ENCODE assay signal across 1 cellular context in genomic region chr9:109097156-109097555, GRCh38.
TF ChIP-seq lines count a peak whose summit lies in the region.

No MANE protein-coding gene starts in this region.

TF ChIP-seq in IMR-90, 13 proteins besides CTCF, POLR2A, EP300 and RAD21 (continued from another document):
- TF ChIP-seq USF2 (IDR thresholded peaks at IDR 0.05; ENCODE audit: low read depth, low read length) (no peak), RCOR1 (IDR thresholded peaks at IDR 0.05; ENCODE audit: insufficient replicate concordance, low read length) (no peak), CHD1 (IDR thresholded peaks at IDR 0.05; ENCODE audit: low read depth, low read length) (no peak), NFE2L2 (IDR thresholded peaks at IDR 0.05; ENCODE audit: low read depth, low read length) (no peak)
